In the genomic region with DNA sequence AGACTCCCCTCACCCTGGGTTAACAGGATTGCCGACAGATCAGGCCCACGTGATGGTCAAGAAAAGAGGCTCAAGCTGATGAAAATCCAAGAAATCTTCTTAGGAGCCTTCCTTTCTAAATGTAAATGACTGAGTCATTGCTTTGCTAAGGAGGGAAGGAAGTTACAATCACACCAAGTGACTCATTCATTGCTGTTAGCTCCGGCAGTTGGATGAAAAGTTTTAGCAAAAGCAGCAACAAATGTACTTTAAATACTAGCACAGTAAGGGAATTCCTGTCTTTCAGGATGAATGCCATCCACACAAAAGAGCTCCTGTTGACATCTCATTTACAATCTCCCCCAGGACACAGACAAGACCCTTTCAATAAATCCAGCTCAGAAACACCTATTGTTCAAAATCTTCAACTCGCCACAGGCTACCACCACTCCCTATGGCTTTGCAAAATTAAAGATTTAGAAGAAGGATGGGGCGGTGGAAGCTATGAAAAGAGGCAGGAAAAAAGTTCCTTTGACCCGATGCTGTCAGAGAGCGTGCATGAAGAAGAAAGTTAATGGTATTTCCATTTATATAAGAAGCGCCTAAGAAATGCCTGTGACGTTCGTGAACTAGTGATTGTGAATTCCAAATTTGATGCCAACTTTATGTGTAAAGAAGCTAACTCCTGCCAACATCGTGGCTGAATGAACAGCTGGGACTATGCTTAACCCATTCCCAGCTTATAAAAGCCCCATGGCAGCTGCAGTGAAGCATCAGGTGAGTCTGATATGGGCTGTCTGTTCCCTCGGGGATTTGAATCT, we compare ENCODE assay signal across 8 cellular contexts.
DNase-seq lines count a peak whose midpoint lies in the region; ATAC-seq and TF ChIP-seq lines count a peak whose summit lies in the region.

No MANE protein-coding gene starts in this region.

- no peaks in the 10 kb centered on the region for H3K27me3 Mint-ChIP-seq in activated naive CD4-positive, alpha-beta T cell treated with anti-CD3 and anti-CD28 coated beads, Interleukin-2, amount 10 ng/mL, durations not matched to agents 7 days and 5 days
- H3K27me3 Mint-ChIP-seq in activated CD8-positive, alpha-beta T cell treated with anti-CD3 and anti-CD28 coated beads, Interleukin-2, amount 10 ng/mL, durations not matched to agents 7 days and 5 days (ENCODE audit: low read depth), result no peaks in the 10 kb centered on the region

- H3K27ac Mint-ChIP-seq in activated naive CD4-positive, alpha-beta T cell treated with anti-CD3 and anti-CD28 coated beads, Interleukin-2, amount 10 ng/mL, durations not matched to agents 7 days and 5 days, result no peak overlapping the region
- no peak overlapping the region for H3K27ac Mint-ChIP-seq in activated CD8-positive, alpha-beta T cell treated with anti-CD3 and anti-CD28 coated beads, Interleukin-2, amount 10 ng/mL, durations not matched to agents 7 days and 5 days

- peaks cover 42% of the 10 kb centered on the region for H3K4me1 ChIP-seq in osteoblast (ENCODE audit: insufficient read depth, low read length)

- no peak overlapping the region for H2AFZ ChIP-seq in osteoblast (ENCODE audit: low read length)

- H4K20me1 ChIP-seq in osteoblast (ENCODE audit: insufficient read depth, low read length), result no peaks in the 10 kb centered on the region

- H3K9me3 Mint-ChIP-seq in activated naive CD4-positive, alpha-beta T cell treated with anti-CD3 and anti-CD28 coated beads, Interleukin-2, amount 10 ng/mL, durations not matched to agents 7 days and 5 days, result no peaks in the 10 kb centered on the region
- peaks cover 4% of the 10 kb centered on the region for H3K9me3 Mint-ChIP-seq in activated CD8-positive, alpha-beta T cell treated with anti-CD3 and anti-CD28 coated beads, Interleukin-2, amount 10 ng/mL, durations not matched to agents 7 days and 5 days (ENCODE audit: insufficient read depth)

- peak; percentile 30 for DNase-seq in activated naive CD4-positive, alpha-beta T cell treated with anti-CD3 and anti-CD28 coated beads, Interleukin-2, amount 10 ng/mL, durations not matched to agents 7 days and 5 days
- DNase-seq in activated naive CD4-positive, alpha-beta T cell treated with Interleukin-2 at 50 U/mL for 16 hours, result no peak
- DNase-seq in NCI-H2171 (lab: John Stamatoyannopoulos, UW) (peak; percentile 87), glomerular endothelial cell (ENCODE audit: extremely low read depth, low read depth, low spot score) (peak; percentile 94), osteoblast (ENCODE audit: insufficient read length, low spot score, missing footprints) (peak; percentile 88), G401 (ENCODE audit: low spot score) (no peak), GM13977 (ENCODE audit: low spot score) (no peak)
- no peak for DNase-seq in activated CD8-positive, alpha-beta T cell treated with anti-CD3 and anti-CD28 coated beads, Interleukin-2, amount 10 ng/mL, durations not matched to agents 7 days and 5 days

- H3K4me2 ChIP-seq in osteoblast (ENCODE audit: insufficient read depth, low read length), result peak overlapping the region; percentile 87

- no peaks in the 10 kb centered on the region for H3K36me3 ChIP-seq in osteoblast (ENCODE audit: insufficient read depth, low read length)

- TF ChIP-seq CTCF in osteoblast (IDR thresholded peaks at IDR 0.05; ENCODE audit: extremely low read depth, low read depth, low read length) (no peak), GM13977 (IDR thresholded peaks at IDR 0.05; ENCODE audit: extremely low read depth, insufficient read depth, missing control alignments) (no peak)

- no peaks in the 10 kb centered on the region for H3K9me3 ChIP-seq in osteoblast (ENCODE audit: low read depth, low read length)

- in situ Hi-C loops in G401 (cut with HindIII; ENCODE audit: low sequenced_read_pairs) (no loop called here), GM13977 (cut with MboI; ENCODE audit: low pct_unique_long_range_greater_than_20kb, low sequenced_read_pairs, unreplicated experiment) (no loop called here)

- peak overlapping the region; percentile 99 for H3K27ac ChIP-seq in osteoblast (ENCODE audit: low read depth, low read length)

- peak overlapping the region; percentile 66 for H3K4me3 ChIP-seq in osteoblast (ENCODE audit: insufficient read depth, low read length)

- peaks cover 14% of the 10 kb centered on the region for H3K79me2 ChIP-seq in osteoblast (ENCODE audit: insufficient read depth, low read length)

- peaks cover 11% of the 10 kb centered on the region for H3K36me3 Mint-ChIP-seq in activated naive CD4-positive, alpha-beta T cell treated with anti-CD3 and anti-CD28 coated beads, Interleukin-2, amount 10 ng/mL, durations not matched to agents 7 days and 5 days
- H3K36me3 Mint-ChIP-seq in activated CD8-positive, alpha-beta T cell treated with anti-CD3 and anti-CD28 coated beads, Interleukin-2, amount 10 ng/mL, durations not matched to agents 7 days and 5 days (ENCODE audit: low read depth), result peaks cover 11% of the 10 kb centered on the region

- CTCF ChIA-PET in activated naive CD4-positive, alpha-beta T cell treated with anti-CD3 and anti-CD28 coated beads, Interleukin-2, amount 10 ng/mL, durations not matched to agents 7 days and 5 days (lab: Charles Lee), result interaction anchor here (0.6 to 4.0 kb wide), 8 partner anchors 9 to 223 kb away, joined by 3 to 27 read pairs (median 8); no protein-coding TSS in a partner anchor
- CTCF ChIA-PET in activated CD8-positive, alpha-beta T cell treated with anti-CD3 and anti-CD28 coated beads, Interleukin-2, amount 10 ng/mL, durations not matched to agents 7 days and 5 days (lab: Charles Lee), result interaction anchor here (0.8 to 2.9 kb wide), 14 partner anchors 9 to 319 kb away, joined by 3 to 66 read pairs (median 4); no protein-coding TSS in a partner anchor

- no peaks in the 10 kb centered on the region for H3K27me3 ChIP-seq in osteoblast (ENCODE audit: insufficient read depth, low read length)

- POLR2A ChIA-PET in activated CD8-positive, alpha-beta T cell treated with anti-CD3 and anti-CD28 coated beads, Interleukin-2, amount 10 ng/mL, durations not matched to agents 7 days and 5 days (lab: Charles Lee), result interaction anchor here (1.2 to 2.4 kb wide), 8 partner anchors 9 to 356 kb away, joined by 3 to 53 read pairs (median 8); partner anchors contain the start of genes MYL12A and MYL12B

- peaks cover 13% of the 10 kb centered on the region for H3K4me1 Mint-ChIP-seq in activated naive CD4-positive, alpha-beta T cell treated with anti-CD3 and anti-CD28 coated beads, Interleukin-2, amount 10 ng/mL, durations not matched to agents 7 days and 5 days
- H3K4me1 Mint-ChIP-seq in activated CD8-positive, alpha-beta T cell treated with anti-CD3 and anti-CD28 coated beads, Interleukin-2, amount 10 ng/mL, durations not matched to agents 7 days and 5 days (ENCODE audit: low read depth), result peaks cover 27% of the 10 kb centered on the region

- ATAC-seq in activated CD8-positive, alpha-beta T cell treated with anti-CD3 and anti-CD28 coated beads, Interleukin-2, amount 10 ng/mL, durations not matched to agents 7 days and 5 days, result peak; percentile 23

- no peak overlapping the region for H3K4me3 Mint-ChIP-seq in activated naive CD4-positive, alpha-beta T cell treated with anti-CD3 and anti-CD28 coated beads, Interleukin-2, amount 10 ng/mL, durations not matched to agents 7 days and 5 days
- no peak overlapping the region for H3K4me3 Mint-ChIP-seq in activated CD8-positive, alpha-beta T cell treated with anti-CD3 and anti-CD28 coated beads, Interleukin-2, amount 10 ng/mL, durations not matched to agents 7 days and 5 days

Comparison
In these comparisons a context has a peak if more than half of its experiments do, and no peak if none do; other contexts are left out.
1. DNase-seq: peak in activated naive CD4-positive, alpha-beta T cell treated with anti-CD3 and anti-CD28 coated beads, Interleukin-2, amount 10 ng/mL, durations not matched to agents 7 days and 5 days (single experiment), NCI-H2171 (single experiment), glomerular endothelial cell (single experiment) and osteoblast (single experiment); none in activated naive CD4-positive, alpha-beta T cell treated with Interleukin-2 at 50 U/mL for 16 hours (single experiment), activated CD8-positive, alpha-beta T cell treated with anti-CD3 and anti-CD28 coated beads, Interleukin-2, amount 10 ng/mL, durations not matched to agents 7 days and 5 days (single experiment), G401 (single experiment) and GM13977 (single experiment).